In genomic region chr7:151226875-151227782, GRCh38 we compare ENCODE assay signal across 1 cellular context.
A peak's percentile ranks its signal among the peaks of the same experiment; 100 is the strongest.
TF ChIP-seq lines count a peak whose summit lies in the region.

Gene ABCF2 (minus strand): TSS chr7:151227205. CDS start chr7:151226458, 747 bp downstream.

TF ChIP-seq in GM12878, 131 proteins besides CTCF, POLR2A, EP300 and RAD21 (continued from another document):
- TF ChIP-seq, protein P1, sequence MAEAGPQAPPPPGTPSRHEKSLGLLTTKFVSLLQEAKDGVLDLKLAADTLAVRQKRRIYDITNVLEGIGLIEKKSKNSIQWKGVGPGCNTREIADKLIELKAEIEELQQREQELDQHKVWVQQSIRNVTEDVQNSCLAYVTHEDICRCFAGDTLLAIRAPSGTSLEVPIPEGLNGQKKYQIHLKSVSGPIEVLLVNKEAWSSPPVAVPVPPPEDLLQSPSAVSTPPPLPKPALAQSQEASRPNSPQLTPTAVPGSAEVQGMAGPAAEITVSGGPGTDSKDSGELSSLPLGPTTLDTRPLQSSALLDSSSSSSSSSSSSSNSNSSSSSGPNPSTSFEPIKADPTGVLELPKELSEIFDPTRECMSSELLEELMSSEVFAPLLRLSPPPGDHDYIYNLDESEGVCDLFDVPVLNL (IDR thresholded peaks at IDR 0.05; ENCODE audit: low read depth, low read length): peak; percentile 20; the same call in 1 of the 2 replicates
- TF ChIP-seq, protein P2, sequence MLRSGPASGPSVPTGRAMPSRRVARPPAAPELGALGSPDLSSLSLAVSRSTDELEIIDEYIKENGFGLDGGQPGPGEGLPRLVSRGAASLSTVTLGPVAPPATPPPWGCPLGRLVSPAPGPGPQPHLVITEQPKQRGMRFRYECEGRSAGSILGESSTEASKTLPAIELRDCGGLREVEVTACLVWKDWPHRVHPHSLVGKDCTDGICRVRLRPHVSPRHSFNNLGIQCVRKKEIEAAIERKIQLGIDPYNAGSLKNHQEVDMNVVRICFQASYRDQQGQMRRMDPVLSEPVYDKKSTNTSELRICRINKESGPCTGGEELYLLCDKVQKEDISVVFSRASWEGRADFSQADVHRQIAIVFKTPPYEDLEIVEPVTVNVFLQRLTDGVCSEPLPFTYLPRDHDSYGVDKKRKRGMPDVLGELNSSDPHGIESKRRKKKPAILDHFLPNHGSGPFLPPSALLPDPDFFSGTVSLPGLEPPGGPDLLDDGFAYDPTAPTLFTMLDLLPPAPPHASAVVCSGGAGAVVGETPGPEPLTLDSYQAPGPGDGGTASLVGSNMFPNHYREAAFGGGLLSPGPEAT (IDR thresholded peaks at IDR 0.05; ENCODE audit: low read depth): peak; percentile 75; the same call in 1 of the 2 replicates
- no peak for TF ChIP-seq STAT3 (IDR thresholded peaks at IDR 0.05; ENCODE audit: low read depth, low read length)
- TF ChIP-seq EED (IDR thresholded peaks at IDR 0.05; ENCODE audit: low read depth): no peak
- peak; percentile 91 for TF ChIP-seq SIX5 (IDR thresholded peaks at IDR 0.05; ENCODE audit: low read depth, low read length, severe bottlenecking)
- peak in 1 of 2 experiments; percentile 42; a peak in 2 of 4 replicates for TF ChIP-seq IKZF2 (IDR thresholded peaks at IDR 0.05)
- no peak for TF ChIP-seq CEBPZ (IDR thresholded peaks at IDR 0.05; ENCODE audit: low read depth, low read length)
- TF ChIP-seq RB1 (IDR thresholded peaks at IDR 0.05; ENCODE audit: borderline replicate concordance): peak; percentile 77
- peak; percentile 60 for TF ChIP-seq RELA (IDR thresholded peaks at IDR 0.05; ENCODE audit: borderline replicate concordance, partially characterized antibody)
TF ChIP-seq in GM12878: peak in this region for 41.
